In genomic region chr20:6037082-6037481, GRCh38 we compare ENCODE assay signal across 37 cellular contexts. TPM values are rescaled to one million over a fixed set of nuclear protein-coding genes. Genes with fewer than 3 reads are reported as not detected.
"Had no signal": no experiment of that assay in that cellular context is flagged by ENCODE, and none has a peak within 500 bp of the region (broad histone marks: within the 10 kb centered on the region; RNA-seq: fewer than 3 reads in every experiment).

No MANE protein-coding gene starts in this region.

- H3K27me3 ChIP-seq: adrenal gland, body of pancreas, dorsolateral prefrontal cortex had no signal

- H3K4me3 ChIP-seq: adrenal gland, body of pancreas, coronary artery, dorsolateral prefrontal cortex had no signal

- H3K9me3 ChIP-seq: adrenal gland, body of pancreas had no signal

- H3K9me3 Mint-ChIP-seq: activated B cell treated with CpG ODN at 0.5 μM for 24 hours; activated CD4-positive, alpha-beta memory T cell treated with anti-CD3 and anti-CD28 coated beads for 36 hours; activated naive CD4-positive, alpha-beta T cell treated with anti-CD3 and anti-CD28 coated beads for 36 hours; activated naive CD4-positive, alpha-beta T cell treated with anti-CD3 and anti-CD28 coated beads, Interleukin-2, amount 50 U/mL, for 24 hours; activated naive CD8-positive, alpha-beta T cell treated with anti-CD3 and anti-CD28 coated beads for 36 hours; activated naive CD8-positive, alpha-beta T cell treated with anti-CD3 and anti-CD28 coated beads, Interleukin-2, amount 50 U/mL, for 24 hours; activated T-helper 1 cell treated with anti-CD3 and anti-CD28 coated beads, Interleukin-12 subunit alpha, Interleukin-12 subunit beta, Interleukin-2, Interleukin-4 antibody, amounts not matched to agents 30 ng/mL and 10 ng/mL and 1 ng/mL, durations not matched to agents 14 hours and 24 hours and 36 hours; activated T-helper 2 cell treated with anti-CD3 and anti-CD28 coated beads, Interferon-gamma antibody, Interleukin-2, Interleukin-4, amounts not matched to agents 10 μg/mL and 5 μg/mL and 100 μg/mL, durations not matched to agents 14 hours and 24 hours and 36 hours; central memory CD8-positive, alpha-beta T cell; endodermal cell; T-helper 2 cell treated with Interferon-gamma antibody and Interleukin-4, amounts not matched to agents 5 μg/mL and 100 μg/mL, for 36 hours had no signal

- H3K4me3 Mint-ChIP-seq: activated B cell treated with CpG ODN at 0.5 μM for 24 hours; activated CD4-positive, alpha-beta memory T cell treated with anti-CD3 and anti-CD28 coated beads for 36 hours; activated CD8-positive, alpha-beta memory T cell treated with anti-CD3 and anti-CD28 coated beads, Interleukin-2, amount 10 ng/mL, durations not matched to agents 7 days and 5 days; activated CD8-positive, alpha-beta T cell treated with anti-CD3 and anti-CD28 coated beads, Interleukin-2, amount 10 ng/mL, durations not matched to agents 7 days and 5 days; activated naive CD4-positive, alpha-beta T cell treated with anti-CD3 and anti-CD28 coated beads for 36 hours; activated naive CD4-positive, alpha-beta T cell treated with anti-CD3 and anti-CD28 coated beads, Interleukin-2, amount 50 U/mL, for 24 hours; activated naive CD8-positive, alpha-beta T cell treated with anti-CD3 and anti-CD28 coated beads for 36 hours; activated naive CD8-positive, alpha-beta T cell treated with anti-CD3 and anti-CD28 coated beads, Interleukin-2, amount 50 U/mL, for 24 hours; activated T-helper 1 cell treated with anti-CD3 and anti-CD28 coated beads, Interleukin-12 subunit alpha, Interleukin-12 subunit beta, Interleukin-2, Interleukin-4 antibody, amounts not matched to agents 30 ng/mL and 10 ng/mL and 1 ng/mL, durations not matched to agents 14 hours and 24 hours and 36 hours; central memory CD8-positive, alpha-beta T cell; dendritic cell treated with granulocyte-macrophage colony-stimulating factor and Interleukin-4, amounts not matched to agents 40 ng/mL and 50 ng/mL, for 4 days; endodermal cell; T-helper 17 cell; T-helper 2 cell treated with Interferon-gamma antibody and Interleukin-4, amounts not matched to agents 5 μg/mL and 100 μg/mL, for 36 hours had no signal

- H3K4me1 Mint-ChIP-seq: activated B cell treated with CpG ODN at 0.5 μM for 24 hours, endodermal cell had no signal

- DNase-seq: activated B cell treated with CpG ODN at 0.5 μM for 24 hours; activated CD4-positive, alpha-beta memory T cell treated with anti-CD3 and anti-CD28 coated beads for 36 hours; activated CD4-positive, alpha-beta T cell treated with anti-CD3 and anti-CD28 coated beads for 48 hours; activated CD8-positive, alpha-beta memory T cell treated with anti-CD3 and anti-CD28 coated beads, Interleukin-2, amount 10 ng/mL, durations not matched to agents 7 days and 5 days; activated CD8-positive, alpha-beta memory T cell treated with anti-CD3 and anti-CD28 coated beads, Interleukin-2, amount 50 U/mL, for 4 hours; activated CD8-positive, alpha-beta T cell treated with anti-CD3 and anti-CD28 coated beads, Interleukin-2, amount 10 ng/mL, durations not matched to agents 7 days and 5 days; activated effector memory CD4-positive, alpha-beta T cell treated with anti-CD3 and anti-CD28 coated beads, Interleukin-2, amount 50 U/mL, for 16 hours; activated naive CD4-positive, alpha-beta T cell treated with anti-CD3 and anti-CD28 coated beads for 36 hours; activated naive CD8-positive, alpha-beta T cell treated with anti-CD3 and anti-CD28 coated beads for 36 hours; activated naive CD8-positive, alpha-beta T cell treated with anti-CD3 and anti-CD28 coated beads, Interleukin-2, amount 50 U/mL, for 24 hours; activated T-cell treated with anti-CD3 and anti-CD28 coated beads, Interleukin-2, amount 50 U/mL, for 1 hour; activated T-cell treated with anti-CD3 and anti-CD28 coated beads, Interleukin-2, amount 50 U/mL, for 48 hours; adrenal gland; amygdala; aorta; body of pancreas; dorsolateral prefrontal cortex; effector memory CD4-positive, alpha-beta T cell; endodermal cell; foreskin fibroblast; head of caudate nucleus; T-helper 1 cell; T-helper 17 cell; T1000; WERI-Rb-1 had no signal

- H3K27ac Mint-ChIP-seq: activated B cell treated with CpG ODN at 0.5 μM for 24 hours; activated CD4-positive, alpha-beta memory T cell treated with anti-CD3 and anti-CD28 coated beads for 36 hours; activated CD8-positive, alpha-beta memory T cell treated with anti-CD3 and anti-CD28 coated beads, Interleukin-2, amount 10 ng/mL, durations not matched to agents 7 days and 5 days; activated CD8-positive, alpha-beta T cell treated with anti-CD3 and anti-CD28 coated beads, Interleukin-2, amount 10 ng/mL, durations not matched to agents 7 days and 5 days; activated naive CD4-positive, alpha-beta T cell treated with anti-CD3 and anti-CD28 coated beads for 36 hours; activated naive CD4-positive, alpha-beta T cell treated with anti-CD3 and anti-CD28 coated beads, Interleukin-2, amount 50 U/mL, for 24 hours; activated naive CD8-positive, alpha-beta T cell treated with anti-CD3 and anti-CD28 coated beads for 36 hours; activated naive CD8-positive, alpha-beta T cell treated with anti-CD3 and anti-CD28 coated beads, Interleukin-2, amount 50 U/mL, for 24 hours; activated T-helper 1 cell treated with anti-CD3 and anti-CD28 coated beads, Interleukin-12 subunit alpha, Interleukin-12 subunit beta, Interleukin-2, Interleukin-4 antibody, amounts not matched to agents 30 ng/mL and 10 ng/mL and 1 ng/mL, durations not matched to agents 14 hours and 24 hours and 36 hours; activated T-helper 2 cell treated with anti-CD3 and anti-CD28 coated beads, Interferon-gamma antibody, Interleukin-2, Interleukin-4, amounts not matched to agents 10 μg/mL and 5 μg/mL and 100 μg/mL, durations not matched to agents 14 hours and 24 hours and 36 hours; dendritic cell treated with granulocyte-macrophage colony-stimulating factor and Interleukin-4, amounts not matched to agents 40 ng/mL and 50 ng/mL, for 4 days; endodermal cell; T-helper 17 cell; T-helper 2 cell treated with Interferon-gamma antibody and Interleukin-4, amounts not matched to agents 5 μg/mL and 100 μg/mL, for 36 hours had no signal

- H3K27ac ChIP-seq: adrenal gland, body of pancreas, coronary artery, dorsolateral prefrontal cortex, WERI-Rb-1 had no signal

- FAIRE-seq: frontal cortex had no signal

- H3K27me3 Mint-ChIP-seq: activated B cell treated with CpG ODN at 0.5 μM for 24 hours; activated CD4-positive, alpha-beta memory T cell treated with anti-CD3 and anti-CD28 coated beads for 36 hours; activated CD8-positive, alpha-beta memory T cell treated with anti-CD3 and anti-CD28 coated beads, Interleukin-2, amount 10 ng/mL, durations not matched to agents 7 days and 5 days; activated naive CD4-positive, alpha-beta T cell treated with anti-CD3 and anti-CD28 coated beads, Interleukin-2, amount 50 U/mL, for 24 hours; activated naive CD8-positive, alpha-beta T cell treated with anti-CD3 and anti-CD28 coated beads for 36 hours; activated naive CD8-positive, alpha-beta T cell treated with anti-CD3 and anti-CD28 coated beads, Interleukin-2, amount 50 U/mL, for 24 hours; central memory CD8-positive, alpha-beta T cell; dendritic cell treated with granulocyte-macrophage colony-stimulating factor and Interleukin-4, amounts not matched to agents 40 ng/mL and 50 ng/mL, for 4 days; T-helper 17 cell had no signal

- ATAC-seq: activated CD4-positive, CD25-positive, alpha-beta regulatory T cell treated with anti-CD3 and anti-CD28 coated beads, Interleukin-2, amount 50 U/mL, for 24 hours; activated CD8-positive, alpha-beta memory T cell treated with anti-CD3 and anti-CD28 coated beads, Interleukin-2, amount 10 ng/mL, durations not matched to agents 7 days and 5 days; activated CD8-positive, alpha-beta T cell treated with anti-CD3 and anti-CD28 coated beads, Interleukin-2, amount 10 ng/mL, durations not matched to agents 7 days and 5 days; activated naive CD8-positive, alpha-beta T cell treated with anti-CD3 and anti-CD28 coated beads, Interleukin-2, amount 50 U/mL, for 24 hours; body of pancreas; esophagus mucosa; T-helper 17 cell had no signal

RNA-seq across cellular contexts. Expression of gene LRRN4, which starts 16.8 kb away (rescaled TPM):
- total RNA-seq: activated B cell treated with CpG ODN at 0.5 μM for 24 hours; activated CD4-positive, alpha-beta memory T cell treated with anti-CD3 and anti-CD28 coated beads for 36 hours; activated CD8-positive, alpha-beta memory T cell treated with anti-CD3 and anti-CD28 coated beads for 36 hours; activated CD8-positive, alpha-beta memory T cell treated with anti-CD3 and anti-CD28 coated beads, Interleukin-2, amount 10 ng/mL, durations not matched to agents 7 days and 5 days; activated CD8-positive, alpha-beta T cell treated with anti-CD3 and anti-CD28 coated beads, Interleukin-2, amount 10 ng/mL, durations not matched to agents 7 days and 5 days; activated naive CD4-positive, alpha-beta T cell treated with anti-CD3 and anti-CD28 coated beads for 36 hours; activated naive CD8-positive, alpha-beta T cell treated with anti-CD3 and anti-CD28 coated beads for 36 hours; activated T-helper 1 cell treated with anti-CD3 and anti-CD28 coated beads, Interleukin-12 subunit alpha, Interleukin-12 subunit beta, Interleukin-2, Interleukin-4 antibody, amounts not matched to agents 30 ng/mL and 10 ng/mL and 1 ng/mL, durations not matched to agents 14 hours and 24 hours and 36 hours; activated T-helper 2 cell treated with anti-CD3 and anti-CD28 coated beads, Interferon-gamma antibody, Interleukin-2, Interleukin-4, amounts not matched to agents 10 μg/mL and 5 μg/mL and 100 μg/mL, durations not matched to agents 14 hours and 24 hours and 36 hours; cerebellum; esophagus mucosa; T-helper 17 cell had no signal
- polyA plus RNA-seq: aorta had no signal
